Comparison of ENCODE assay signal across 33 cellular contexts in genomic region chr2:205658572-205658971, GRCh38.
"Had no signal": no experiment of that assay in that cellular context is flagged by ENCODE, and none has a peak within 500 bp of the region (broad histone marks: within the 10 kb centered on the region; RNA-seq: fewer than 3 reads in every experiment).

No MANE protein-coding gene starts in this region.

- H3K36me3 ChIP-seq: cardiac muscle cell, Peyer's patch, SJSA1 had no signal

- H3K9ac ChIP-seq: SK-N-SH had no signal

- FAIRE-seq: TTC549 had no signal

- ATAC-seq: activated CD8-positive, alpha-beta T cell treated with anti-CD3 and anti-CD28 coated beads for 36 hours; PC-3 had no signal

- H3K9me3 Mint-ChIP-seq: activated CD8-positive, alpha-beta T cell treated with anti-CD3 and anti-CD28 coated beads for 36 hours; activated T-cell treated with anti-CD3 and anti-CD28 coated beads, Interleukin-2, amount 50 U/mL, for 24 hours; activated T-helper 2 cell treated with anti-CD3 and anti-CD28 coated beads, Interferon-gamma antibody, Interleukin-2, Interleukin-4, amounts not matched to agents 10 μg/mL and 5 μg/mL and 100 μg/mL, durations not matched to agents 14 hours and 24 hours and 36 hours; T-helper 1 cell treated with Interleukin-12 subunit alpha and Interleukin-12 subunit beta and Interleukin-4 antibody, amounts not matched to agents 30 μg/mL and 1 μg/mL, for 36 hours; T-helper 2 cell treated with Interferon-gamma antibody and Interleukin-4, amounts not matched to agents 5 μg/mL and 100 μg/mL, for 36 hours had no signal

- H3K27me3 ChIP-seq: cardiac muscle cell, Peyer's patch, SJSA1 had no signal

- H3K27me3 Mint-ChIP-seq: activated CD8-positive, alpha-beta T cell treated with anti-CD3 and anti-CD28 coated beads for 36 hours; activated T-cell treated with anti-CD3 and anti-CD28 coated beads, Interleukin-2, amount 50 U/mL, for 24 hours had no signal

- H3K27ac ChIP-seq: cardiac muscle cell, Peyer's patch, SJSA1 had no signal

- H3K4me3 Mint-ChIP-seq: activated CD4-positive, alpha-beta T cell treated with anti-CD3 and anti-CD28 coated beads, Interleukin-2, amount 10 ng/mL, durations not matched to agents 24 days and 14 days; activated CD8-positive, alpha-beta T cell treated with anti-CD3 and anti-CD28 coated beads for 36 hours; activated T-cell treated with anti-CD3 and anti-CD28 coated beads, Interleukin-2, amount 50 U/mL, for 24 hours; brain; T-helper 1 cell treated with Interleukin-12 subunit alpha and Interleukin-12 subunit beta and Interleukin-4 antibody, amounts not matched to agents 30 μg/mL and 1 μg/mL, for 36 hours; T-helper 2 cell treated with Interferon-gamma antibody and Interleukin-4, amounts not matched to agents 5 μg/mL and 100 μg/mL, for 36 hours had no signal

- DNase-seq: activated CD4-positive, alpha-beta T cell treated with anti-CD3 and anti-CD28 coated beads, Interleukin-2, amount 10 ng/mL, durations not matched to agents 24 days and 14 days; activated CD4-positive, alpha-beta T cell treated with anti-CD3 and anti-CD28 coated beads, Interleukin-2, amount 50 U/mL, for 4 hours; activated CD8-positive, alpha-beta T cell treated with anti-CD3 and anti-CD28 coated beads for 36 hours; activated gamma-delta T cell; activated naive CD4-positive, alpha-beta T cell treated with Interleukin-2 at 50 U/mL for 16 hours; activated T-cell treated with anti-CD3 and anti-CD28 coated beads, Interleukin-2, amount 50 U/mL, for 24 hours; anterior cingulate cortex; Kasumi-1; KG1; MM.1S; MV-4-11; NCI-H1092; NCI-H1436 treated with DMSO at 0.1 percent for 48 hours; NCI-H1694 treated with DMSO at 0.1 percent for 48 hours; NCI-H2029; NCI-H2171; NCI-H510A; NCI-H526; NCI-H748 treated with DMSO at 0.1 percent for 48 hours; NK-92 treated with Interleukin-12 subunit alpha and Interleukin-12 subunit beta, amount 100 ng/mL, for 24 hours; PC-3; Peyer's patch; RPMI8226; SHP77 treated with DMSO at 0.1 percent for 48 hours; SK-N-SH had no signal

- H3K36me3 Mint-ChIP-seq: activated naive CD4-positive, alpha-beta T cell treated with anti-CD3 and anti-CD28 coated beads, Interleukin-2, amount 50 U/mL, for 72 hours; brain had no signal

- H3K4me1 ChIP-seq: Peyer's patch had no signal

- H3K4me2 ChIP-seq: SK-N-SH had no signal

- H3K9me3 ChIP-seq: Peyer's patch, SJSA1, SK-N-SH had no signal

- H3K27ac Mint-ChIP-seq: activated CD4-positive, alpha-beta T cell treated with anti-CD3 and anti-CD28 coated beads, Interleukin-2, amount 10 ng/mL, durations not matched to agents 24 days and 14 days; activated CD8-positive, alpha-beta T cell treated with anti-CD3 and anti-CD28 coated beads for 36 hours; activated naive CD4-positive, alpha-beta T cell treated with anti-CD3 and anti-CD28 coated beads, Interleukin-2, amount 50 U/mL, for 72 hours; activated T-cell treated with anti-CD3 and anti-CD28 coated beads, Interleukin-2, amount 50 U/mL, for 24 hours; activated T-helper 2 cell treated with anti-CD3 and anti-CD28 coated beads, Interferon-gamma antibody, Interleukin-2, Interleukin-4, amounts not matched to agents 10 μg/mL and 5 μg/mL and 100 μg/mL, durations not matched to agents 14 hours and 24 hours and 36 hours; T-helper 1 cell treated with Interleukin-12 subunit alpha and Interleukin-12 subunit beta and Interleukin-4 antibody, amounts not matched to agents 30 μg/mL and 1 μg/mL, for 36 hours; T-helper 2 cell treated with Interferon-gamma antibody and Interleukin-4, amounts not matched to agents 5 μg/mL and 100 μg/mL, for 36 hours had no signal

- H3K4me3 ChIP-seq: cardiac muscle cell, Peyer's patch, SJSA1 had no signal
